In genomic region chr3:146142757-146143156, GRCh38 we compare ENCODE assay signal across 10 cellular contexts. TPM values are rescaled to one million over a fixed set of nuclear protein-coding genes. Genes with fewer than 3 reads are reported as not detected.
A peak's percentile ranks its signal among the peaks of the same experiment; 100 is the strongest.
DNase-seq lines count a peak whose midpoint lies in the region; ATAC-seq and TF ChIP-seq lines count a peak whose summit lies in the region.
"Had no signal": no experiment of that assay in that cellular context is flagged by ENCODE, and none has a peak within 500 bp of the region (broad histone marks: within the 10 kb centered on the region; RNA-seq: fewer than 3 reads in every experiment).

No MANE protein-coding gene starts in this region.

- no peak overlapping the region for H2BK5ac ChIP-seq in IMR-90 (ENCODE audit: low read depth, low read length, poor library complexity, severe bottlenecking)

- TF ChIP-seq RAD21 in IMR-90 (IDR thresholded peaks at IDR 0.05; ENCODE audit: low read length) = no peak

- no TSS peak for BruUV-seq in IMR-90 (replicated peaks; lab: Mats Ljungman, UMichigan)

- H3K27me3 ChIP-seq in IMR-90 (ENCODE audit: control insufficient read depth, insufficient read depth, low read length) = no peaks in the 10 kb centered on the region
- H3K27me3 ChIP-seq in left lung = no peaks in the 10 kb centered on the region
- no peaks in the 10 kb centered on the region for H3K27me3 ChIP-seq in stomach
- no peaks in the 10 kb centered on the region for H3K27me3 ChIP-seq in CD8-positive, alpha-beta memory T cell (ENCODE audit: insufficient read depth, low read length, poor library complexity, severe bottlenecking)

- no peak overlapping the region for H3K4me3 Mint-ChIP-seq in activated T-cell treated with anti-CD3 and anti-CD28 coated beads, Interleukin-2, amount 50 U/mL, for 72 hours
- H3K4me3 Mint-ChIP-seq in CD8-positive, alpha-beta memory T cell = no peak overlapping the region
- H3K4me3 Mint-ChIP-seq: H9 had no signal

- in situ Hi-C loops in IMR-90 (cut with MboI; ENCODE audit: low sequenced_read_pairs) = no loop called here

- no peak overlapping the region for H2BK15ac ChIP-seq in IMR-90 (ENCODE audit: low read depth, low read length)

- dilution Hi-C loops in IMR-90 (cut with HindIII; ENCODE audit: low sequenced_read_pairs, unreplicated experiment) = no loop called here

- H3K27me3 Mint-ChIP-seq in activated T-cell treated with anti-CD3 and anti-CD28 coated beads, Interleukin-2, amount 50 U/mL, for 72 hours (ENCODE audit: low read depth) = no peaks in the 10 kb centered on the region
- no peaks in the 10 kb centered on the region for H3K27me3 Mint-ChIP-seq in CD8-positive, alpha-beta memory T cell

- H3K9me1 ChIP-seq in IMR-90 (ENCODE audit: insufficient read depth, low read length) = peaks cover 16% of the 10 kb centered on the region

- no peak overlapping the region for H3K27ac Mint-ChIP-seq in activated T-cell treated with anti-CD3 and anti-CD28 coated beads, Interleukin-2, amount 50 U/mL, for 72 hours
- no peak overlapping the region for H3K27ac Mint-ChIP-seq in CD8-positive, alpha-beta memory T cell

- no peak overlapping the region for H3K18ac ChIP-seq in IMR-90 (ENCODE audit: low read depth, low read length)

- no peaks in the 10 kb centered on the region for H3K36me3 Mint-ChIP-seq in activated T-cell treated with anti-CD3 and anti-CD28 coated beads, Interleukin-2, amount 50 U/mL, for 72 hours (ENCODE audit: insufficient read depth in 2 of 2)
- H3K36me3 Mint-ChIP-seq in CD8-positive, alpha-beta memory T cell = no peaks in the 10 kb centered on the region

- TF ChIP-seq EP300 in stomach (IDR thresholded peaks at IDR 0.05) = no peak

- no peak overlapping the region for H3K4ac ChIP-seq in IMR-90 (ENCODE audit: low read depth, low read length)

- CTCF ChIA-PET in IMR-90 (lab: Yijun Ruan, JAX) = interaction anchor here (0.9 to 1.0 kb wide), 2 partner anchors 78 to 184 kb away, joined by 3 read pairs; no protein-coding TSS in a partner anchor
- CTCF ChIA-PET in CD8-positive, alpha-beta memory T cell (lab: Charles Lee) = no interaction called here

- no peak overlapping the region for H3K4me2 ChIP-seq in IMR-90 (ENCODE audit: low read depth, low read length)

- H3K9me3 ChIP-seq in IMR-90 (ENCODE audit: control insufficient read depth, insufficient read depth, low read length) (no peaks in the 10 kb centered on the region), left lung (no peaks in the 10 kb centered on the region), stomach (no peaks in the 10 kb centered on the region)
- no peaks in the 10 kb centered on the region for H3K9me3 ChIP-seq in CD8-positive, alpha-beta memory T cell (ENCODE audit: low read length)

- H2BK20ac ChIP-seq in IMR-90 (ENCODE audit: low read depth, low read length) = no peak overlapping the region

- peak; percentile 80 for DNase-seq in IMR-90
- peak; percentile 54 for DNase-seq in dermis blood vessel endothelial cell
- no peak for DNase-seq in left lung
- no peak for DNase-seq in stomach
- DNase-seq in posterior cingulate gyrus = no peak
- no peak for DNase-seq in activated T-cell treated with anti-CD3 and anti-CD28 coated beads, Interleukin-2, amount 50 U/mL, for 72 hours
- DNase-seq in NCI-H446 treated with DMSO at 0.1 percent for 48 hours (lab: John Stamatoyannopoulos, UW) = no peak
- DNase-seq in CD8-positive, alpha-beta memory T cell = no peak
- DNase-seq: H9; stimulated activated naive CD4-positive, alpha-beta T cell treated with Interleukin-2 at 50 U/mL for 16 hours had no signal

- no peaks in the 10 kb centered on the region for H3K9me3 Mint-ChIP-seq in activated T-cell treated with anti-CD3 and anti-CD28 coated beads, Interleukin-2, amount 50 U/mL, for 72 hours
- no peaks in the 10 kb centered on the region for H3K9me3 Mint-ChIP-seq in CD8-positive, alpha-beta memory T cell
- H3K9me3 Mint-ChIP-seq: H9 had no signal

- no peak overlapping the region for H4K91ac ChIP-seq in IMR-90 (ENCODE audit: insufficient read depth, low read depth, low read length)

- TF ChIP-seq CTCF in IMR-90 (conservative IDR thresholded peaks at IDR 0.05; ENCODE audit: low read depth, low read length) (no peak), left lung (IDR thresholded peaks at IDR 0.05) (no peak), stomach (IDR thresholded peaks at IDR 0.05) (no peak)

- H2AK9ac ChIP-seq in IMR-90 (replicated peaks; ENCODE audit: low read depth, low read length, poor library complexity) = no peak overlapping the region

- no peak overlapping the region for H3K4me3 ChIP-seq in IMR-90 (ENCODE audit: insufficient read depth, low read depth, low read length)
- no peak overlapping the region for H3K4me3 ChIP-seq in left lung
- H3K4me3 ChIP-seq in stomach = no peak overlapping the region
- no peak overlapping the region for H3K4me3 ChIP-seq in CD8-positive, alpha-beta memory T cell (ENCODE audit: low read length)

- H3K14ac ChIP-seq in IMR-90 (replicated peaks; ENCODE audit: low read depth, low read length) = no peak overlapping the region

- H2AK5ac ChIP-seq in IMR-90 (ENCODE audit: low read depth, low read length) = no peak overlapping the region

- no peak overlapping the region for H3K9ac ChIP-seq in IMR-90 (ENCODE audit: low read depth, low read length)

- no CpG with 5 or more reads among the region's 3 CpGs for WGBS in IMR-90 (ENCODE audit: extremely low coverage in 2 of 2, insufficient read length in 1 of 2), 2 experiments
- WGBS in stomach, 5 donors = 45 to 74% (median 64%) methylated on average over 3 of the region's 3 CpGs

- 0 out of 2 replicates have a peak, but pooled peaks cover 1% of the 10 kb centered on the region for H3K36me3 ChIP-seq in IMR-90 (ENCODE audit: control insufficient read depth, insufficient read depth, low read length)
- H3K36me3 ChIP-seq in left lung = no peaks in the 10 kb centered on the region
- no peaks in the 10 kb centered on the region for H3K36me3 ChIP-seq in stomach
- no peaks in the 10 kb centered on the region for H3K36me3 ChIP-seq in CD8-positive, alpha-beta memory T cell (ENCODE audit: insufficient read depth, low read length)

- H3K4me1 ChIP-seq in IMR-90 (ENCODE audit: control insufficient read depth, insufficient read depth, low read length) (peaks cover 17% of the 10 kb centered on the region), left lung (peaks cover 0 to 4% of the 10 kb centered on the region in 2 donors), stomach (peaks cover 0 to 77% (median 33%) of the 10 kb centered on the region in 4 donors)
- no peaks in the 10 kb centered on the region for H3K4me1 ChIP-seq in CD8-positive, alpha-beta memory T cell (ENCODE audit: insufficient read depth, low read length)

- no peak for TF ChIP-seq POLR2A in IMR-90 (IDR thresholded peaks at IDR 0.05; ENCODE audit: low read depth, low read length)
- TF ChIP-seq POLR2A in stomach (IDR thresholded peaks at IDR 0.05) = no peak

- no peak overlapping the region for H4K8ac ChIP-seq in IMR-90 (ENCODE audit: low read depth in 2 of 2, low read length in 2 of 2)

- intact Hi-C loops in IMR-90 (cut with micrococcal nuclease) = loop anchor here (1.0 to 2.0 kb wide), 2 partner anchors 10 to 16 kb away; no protein-coding TSS in a partner anchor
- intact Hi-C loops in left lung (cut with DNase I) = no loop called here
- intact Hi-C loops in stomach (cut with DNase I; ENCODE audit: low total_unique reads) = no loop called here
- intact Hi-C loops in posterior cingulate gyrus (cut with DNase I) = no loop called here

- no peak overlapping the region for H2BK120ac ChIP-seq in IMR-90 (ENCODE audit: low read depth, low read length)

- H2AFZ ChIP-seq in IMR-90 (replicated peaks; ENCODE audit: low read length, poor library complexity) = no peak overlapping the region

- POLR2A ChIA-PET in IMR-90 (lab: Charles Lee; ENCODE audit: unreplicated experiment) = interaction anchor here (0.7 kb wide), 1 partner anchor 14 kb away, joined by 3 read pairs; no protein-coding TSS in a partner anchor
- POLR2A ChIA-PET in CD8-positive, alpha-beta memory T cell (lab: Charles Lee) = no interaction called here

- H3K27ac ChIP-seq in IMR-90 (ENCODE audit: insufficient read depth, low read length) (no peak overlapping the region), left lung (no peak overlapping the region), stomach (peak overlapping the region in 3 of 5 donors; percentile 47 to 52 (median 51))
- no peak overlapping the region for H3K27ac ChIP-seq in CD8-positive, alpha-beta memory T cell (ENCODE audit: low read depth, low read length)

- ATAC-seq in IMR-90 (ENCODE audit: low read depth) (peak; percentile 80), left lung (peak; percentile 82)
- ATAC-seq in activated T-cell treated with anti-CD3 and anti-CD28 coated beads, Interleukin-2, amount 50 U/mL, for 72 hours (replicated peaks in 1 of 2) = no peak

- H3K56ac ChIP-seq in IMR-90 (ENCODE audit: extremely low read depth, insufficient read depth, low read length) = no peak overlapping the region

- H3K79me1 ChIP-seq in IMR-90 (ENCODE audit: low read depth in 1 of 2, low read length in 2 of 2) = peaks cover 14 to 56% of the 10 kb centered on the region in 2 experiments

- H3K4me1 Mint-ChIP-seq in activated T-cell treated with anti-CD3 and anti-CD28 coated beads, Interleukin-2, amount 50 U/mL, for 72 hours (ENCODE audit: low read depth) = no peaks in the 10 kb centered on the region
- H3K4me1 Mint-ChIP-seq in CD8-positive, alpha-beta memory T cell = no peaks in the 10 kb centered on the region

- H4K20me1 ChIP-seq in IMR-90 (ENCODE audit: insufficient read depth, low read length) = peaks cover 63% of the 10 kb centered on the region

- H4K5ac ChIP-seq in IMR-90 (ENCODE audit: low read depth, low read length) = no peak overlapping the region

- no peak overlapping the region for H3K23ac ChIP-seq in IMR-90 (ENCODE audit: low read depth, low read length)

TF ChIP-seq in IMR-90, 13 proteins besides CTCF, POLR2A, EP300 and RAD21 (continues in another document):
- TF ChIP-seq NFE2L2 (IDR thresholded peaks at IDR 0.05; ENCODE audit: low read depth, low read length) (0 out of 2 replicates have a peak, but pooled peaks have one; percentile 5), RFX5 (IDR thresholded peaks at IDR 0.05; ENCODE audit: low read depth, low read length) (no peak), RCOR1 (IDR thresholded peaks at IDR 0.05; ENCODE audit: insufficient replicate concordance, low read length) (no peak), CHD1 (IDR thresholded peaks at IDR 0.05; ENCODE audit: low read depth, low read length) (no peak), BHLHE40 (IDR thresholded peaks at IDR 0.05; ENCODE audit: low read depth, low read length) (no peak), MAZ (IDR thresholded peaks at IDR 0.05; ENCODE audit: borderline replicate concordance, low read depth, low read length) (no peak)

RNA-seq across cellular contexts. Expression of gene PLOD2, which starts 18.2 kb away (rescaled TPM):
- 117 and 225 TPM in 2 replicates for total RNA-seq in IMR-90 (2012; rRNA removed)
- 62.9 and 84.0 TPM in 2 replicates for polyA plus RNA-seq in IMR-90 (2012; rRNA removed)
- 9.4 and 11.3 TPM in 2 replicates for polyA plus RNA-seq in IMR-90 (2012; cell fraction: cytosol; rRNA removed)
- polyA plus RNA-seq in IMR-90 (2012; cell fraction: nucleus; rRNA removed; ENCODE audit: low replicate concordance) = 7.9 and 63.0 TPM in 2 replicates
- 124 and 201 TPM in 2 replicates for total RNA-seq in dermis blood vessel endothelial cell
- 10 to 100 TPM; 41.9 to 52.6 TPM for total RNA-seq in left lung
- total RNA-seq in stomach = 10 to 100 TPM; 24.5 to 99.5 (median 57.8) TPM
- polyA plus RNA-seq in stomach = 10 to 100 TPM; 18.1 to 37.0 (median 20.3) TPM
- total RNA-seq in activated T-cell treated with anti-CD3 and anti-CD28 coated beads, Interleukin-2, amount 50 U/mL, for 72 hours = under 1 TPM; 0.17 to 0.90 TPM
- total RNA-seq in CD8-positive, alpha-beta memory T cell = under 1 TPM; 0.18 to 0.35 TPM
- not detected for polyA plus RNA-seq in CD8-positive, alpha-beta memory T cell

Comparison
In these comparisons a context has a peak if more than half of its experiments do, and no peak if none do; other contexts are left out.
1. ATAC-seq: peak in IMR-90 (single experiment) and left lung (single experiment); none in activated T-cell treated with anti-CD3 and anti-CD28 coated beads, Interleukin-2, amount 50 U/mL, for 72 hours (0 of 2).
2. DNase-seq: peak in IMR-90 (single experiment) and dermis blood vessel endothelial cell (single experiment); none in left lung (0 of 2), stomach (single experiment), posterior cingulate gyrus (0 of 10), activated T-cell treated with anti-CD3 and anti-CD28 coated beads, Interleukin-2, amount 50 U/mL, for 72 hours (0 of 2), NCI-H446 treated with DMSO at 0.1 percent for 48 hours (single experiment) and CD8-positive, alpha-beta memory T cell (0 of 5).
3. H3K27ac ChIP-seq: peak in stomach (3 of 5); none in IMR-90 (single experiment), left lung (0 of 2) and CD8-positive, alpha-beta memory T cell (single experiment).
4. RNA of gene PLOD2, which starts 18.2 kb away (total RNA-seq): 124 to 201 TPM in dermis blood vessel endothelial cell, 117 to 225 TPM in IMR-90, 24.5 to 99.5 TPM in stomach and 41.9 to 52.6 TPM in left lung; 0.17 to 0.90 TPM in activated T-cell treated with anti-CD3 and anti-CD28 coated beads, Interleukin-2, amount 50 U/mL, for 72 hours and 0.18 to 0.35 TPM in CD8-positive, alpha-beta memory T cell; every median in the first group is over 10 times any median in the second.